Comparison of ENCODE assay signal across 25 cellular contexts in genomic region chr9:33032292-33032691, GRCh38. TPM values are rescaled to one million over a fixed set of nuclear protein-coding genes. Genes with fewer than 3 reads are reported as not detected.
DNase-seq lines count a peak whose midpoint lies in the region; ATAC-seq and TF ChIP-seq lines count a peak whose summit lies in the region.
"Had no signal": no experiment of that assay in that cellular context is flagged by ENCODE, and none has a peak within 500 bp of the region (broad histone marks: within the 10 kb centered on the region; RNA-seq: fewer than 3 reads in every experiment).

No MANE protein-coding gene starts in this region.

- H3K9me2 ChIP-seq in MM.1S (replicated peaks; ENCODE audit: insufficient read depth, low read length), result no peaks in the 10 kb centered on the region

- DNase-seq in activated T-cell treated with anti-CD3 and anti-CD28 coated beads, Interleukin-2, amount 50 U/mL, for 24 hours, result no peak
- DNase-seq in activated T-cell treated with anti-CD3 and anti-CD28 coated beads, Interleukin-2, amount 50 U/mL, for 1 hour, result no peak
- DNase-seq in DND-41 (no peak), progenitor cell of endocrine pancreas (ENCODE audit: low spot score, unreplicated experiment) (no peak), GM19240 (ENCODE audit: insufficient read length, low spot score) (no peak), MM.1S (no peak), 8988T (no peak)
- DNase-seq in activated naive CD8-positive, alpha-beta T cell treated with anti-CD3 and anti-CD28 coated beads for 36 hours, result no peak
- DNase-seq: activated CD4-positive, alpha-beta T cell treated with anti-CD3 and anti-CD28 coated beads, Interleukin-2, amount 50 U/mL, for 4 hours; activated gamma-delta T cell; amniotic stem cell; left lung; mesendoderm; NCI-H1417; NCI-H2081; NCI-H345; psoas muscle; SIG-M5; stimulated activated naive CD4-positive, alpha-beta T cell treated with Interleukin-2 at 50 U/mL for 16 hours; T-helper 9 cell; thyroid gland had no signal

- no peak for ATAC-seq in DND-41 (ENCODE audit: insufficient read depth, low read depth)
- ATAC-seq: K562, left lung, psoas muscle had no signal

- peaks cover 70% of the 10 kb centered on the region for H3K4me1 Mint-ChIP-seq in activated T-cell treated with anti-CD3 and anti-CD28 coated beads, Interleukin-2, amount 50 U/mL, for 24 hours (ENCODE audit: low read depth)
- peaks cover 55% of the 10 kb centered on the region for H3K4me1 Mint-ChIP-seq in activated naive CD8-positive, alpha-beta T cell treated with anti-CD3 and anti-CD28 coated beads for 36 hours
- H3K4me1 Mint-ChIP-seq in progenitor cell of endocrine pancreas (ENCODE audit: low read depth), result peaks cover 23% of the 10 kb centered on the region

- peaks cover 87% of the 10 kb centered on the region for H3K79me2 ChIP-seq in DND-41 (ENCODE audit: insufficient read depth, low read length)
- peaks cover 94% of the 10 kb centered on the region for H3K79me2 ChIP-seq in MM.1S (ENCODE audit: low read length)

- H3K27me3 ChIP-seq in DND-41 (ENCODE audit: insufficient read depth, low read length, poor library complexity) (no peaks in the 10 kb centered on the region), MM.1S (replicated peaks; ENCODE audit: insufficient read depth, low read length) (no peaks in the 10 kb centered on the region)
- H3K27me3 ChIP-seq: BLaER1, left lung, thyroid gland had no signal

- peak overlapping the region; percentile 37 for H3K4me3 Mint-ChIP-seq in activated T-cell treated with anti-CD3 and anti-CD28 coated beads, Interleukin-2, amount 50 U/mL, for 24 hours
- no peak overlapping the region for H3K4me3 Mint-ChIP-seq in activated naive CD8-positive, alpha-beta T cell treated with anti-CD3 and anti-CD28 coated beads for 36 hours
- H3K4me3 Mint-ChIP-seq in progenitor cell of endocrine pancreas (ENCODE audit: low read depth), result no peak overlapping the region

- H3K4me3 ChIP-seq in DND-41 (ENCODE audit: low read depth in 1 of 2, low read length in 2 of 2) (no peak overlapping the region; a peak in 1 of 4 replicates), MM.1S (ENCODE audit: low read length) (no peak overlapping the region)
- H3K4me3 ChIP-seq: BLaER1, HAP-1, K562, left lung, psoas muscle, thyroid gland had no signal

- no peaks in the 10 kb centered on the region for H3K27me3 Mint-ChIP-seq in activated T-cell treated with anti-CD3 and anti-CD28 coated beads, Interleukin-2, amount 50 U/mL, for 24 hours
- no peaks in the 10 kb centered on the region for H3K27me3 Mint-ChIP-seq in activated naive CD8-positive, alpha-beta T cell treated with anti-CD3 and anti-CD28 coated beads for 36 hours
- H3K27me3 Mint-ChIP-seq in progenitor cell of endocrine pancreas, result no peaks in the 10 kb centered on the region

- H3K27ac ChIP-seq in DND-41 (ENCODE audit: low read length) (no peak overlapping the region), MM.1S (ENCODE audit: low read length) (no peak overlapping the region)
- H3K27ac ChIP-seq: BLaER1, left lung, psoas muscle, thyroid gland, VCaP had no signal

- TF ChIP-seq CTCF in DND-41 (IDR thresholded peaks at IDR 0.05; ENCODE audit: borderline replicate concordance, extremely low read depth, low read length, poor library complexity, severe bottlenecking) (no peak), progenitor cell of endocrine pancreas (IDR thresholded peaks at IDR 0.05; ENCODE audit: unreplicated experiment) (no peak), MM.1S (IDR thresholded peaks at IDR 0.05; ENCODE audit: low read length) (no peak)

- H3K27ac Mint-ChIP-seq in activated T-cell treated with anti-CD3 and anti-CD28 coated beads, Interleukin-2, amount 50 U/mL, for 24 hours, result peak overlapping the region; percentile 81
- H3K27ac Mint-ChIP-seq in activated naive CD8-positive, alpha-beta T cell treated with anti-CD3 and anti-CD28 coated beads for 36 hours, result peak overlapping the region; percentile 40
- peak overlapping the region; percentile 76 for H3K27ac Mint-ChIP-seq in progenitor cell of endocrine pancreas

- H3K36me3 ChIP-seq in DND-41 (ENCODE audit: insufficient read depth, low read length), result peaks cover 99% of the 10 kb centered on the region
- peaks cover 57% of the 10 kb centered on the region for H3K36me3 ChIP-seq in MM.1S (replicated peaks; ENCODE audit: insufficient read depth, low read length)

- peaks cover 100% of the 10 kb centered on the region for H3K36me3 Mint-ChIP-seq in activated T-cell treated with anti-CD3 and anti-CD28 coated beads, Interleukin-2, amount 50 U/mL, for 24 hours (ENCODE audit: low read depth)
- peaks cover 75% of the 10 kb centered on the region for H3K36me3 Mint-ChIP-seq in activated naive CD8-positive, alpha-beta T cell treated with anti-CD3 and anti-CD28 coated beads for 36 hours
- peaks cover 38% of the 10 kb centered on the region for H3K36me3 Mint-ChIP-seq in progenitor cell of endocrine pancreas (ENCODE audit: insufficient read depth)

- no peak overlapping the region for H3K9ac ChIP-seq in DND-41 (ENCODE audit: low read depth, low read length)
- no peak overlapping the region for H3K9ac ChIP-seq in MM.1S (ENCODE audit: low read length)
- H3K9ac ChIP-seq: BLaER1 had no signal

- peak overlapping the region; percentile 83; the same call in 1 of the 2 replicates for H3K4me2 ChIP-seq in DND-41 (ENCODE audit: insufficient read depth, low read length)
- no peak overlapping the region for H3K4me2 ChIP-seq in MM.1S (ENCODE audit: low read depth, low read length)

- H4K20me1 ChIP-seq in DND-41 (ENCODE audit: insufficient read depth, low read length) (peaks cover 89% of the 10 kb centered on the region), MM.1S (ENCODE audit: insufficient read depth, low read length) (peaks cover 43% of the 10 kb centered on the region)

- no peaks in the 10 kb centered on the region for H3K9me3 Mint-ChIP-seq in activated T-cell treated with anti-CD3 and anti-CD28 coated beads, Interleukin-2, amount 50 U/mL, for 24 hours
- H3K9me3 Mint-ChIP-seq in activated naive CD8-positive, alpha-beta T cell treated with anti-CD3 and anti-CD28 coated beads for 36 hours, result no peaks in the 10 kb centered on the region
- no peaks in the 10 kb centered on the region for H3K9me3 Mint-ChIP-seq in progenitor cell of endocrine pancreas (ENCODE audit: low read depth)

- H3F3A ChIP-seq in MM.1S (ENCODE audit: insufficient read depth, low read length), result 0 out of 2 replicates have a peak, but pooled peaks cover 7% of the 10 kb centered on the region

- peaks cover 36% of the 10 kb centered on the region for H3K4me1 ChIP-seq in DND-41 (ENCODE audit: insufficient read depth, low read length)
- H3K4me1 ChIP-seq in MM.1S (ENCODE audit: low read length), result peaks cover 14% of the 10 kb centered on the region; the same call in 1 of the 2 replicates

- H2AFZ ChIP-seq in DND-41 (ENCODE audit: low read depth, low read length) (no peak overlapping the region), MM.1S (ENCODE audit: low read length) (no peak overlapping the region)

- no peaks in the 10 kb centered on the region for H3K9me3 ChIP-seq in DND-41 (ENCODE audit: insufficient read depth, low read length, severe bottlenecking)
- H3K9me3 ChIP-seq in MM.1S (replicated peaks; ENCODE audit: insufficient read depth, low read length), result no peaks in the 10 kb centered on the region
- H3K9me3 ChIP-seq: BLaER1, HAP-1, left lung, psoas muscle, thyroid gland had no signal

RNA-seq across cellular contexts. Expression of gene DNAJA1, which starts 7.2 kb away (rescaled TPM):
- total RNA-seq in activated naive CD8-positive, alpha-beta T cell treated with anti-CD3 and anti-CD28 coated beads for 36 hours, result 100 to 1,000 TPM; 222 to 223 TPM
- total RNA-seq in progenitor cell of endocrine pancreas, result 240 and 247 TPM in 2 replicates

RNA-seq across cellular contexts. Expression of gene APTX, which starts 30.9 kb away (rescaled TPM):
- total RNA-seq in activated naive CD8-positive, alpha-beta T cell treated with anti-CD3 and anti-CD28 coated beads for 36 hours, result 10 to 100 TPM; 55.4 to 59.1 TPM
- 32.9 and 36.1 TPM in 2 replicates for total RNA-seq in progenitor cell of endocrine pancreas

RNA-seq across cellular contexts. Expression of gene SMU1, which starts 44.2 kb away (rescaled TPM):
- 10 to 100 TPM; 27.0 to 28.9 TPM for total RNA-seq in activated naive CD8-positive, alpha-beta T cell treated with anti-CD3 and anti-CD28 coated beads for 36 hours
- total RNA-seq in progenitor cell of endocrine pancreas, result 25.2 and 25.4 TPM in 2 replicates
